Comparison of ENCODE assay signal across 9 cellular contexts in the genomic region with DNA sequence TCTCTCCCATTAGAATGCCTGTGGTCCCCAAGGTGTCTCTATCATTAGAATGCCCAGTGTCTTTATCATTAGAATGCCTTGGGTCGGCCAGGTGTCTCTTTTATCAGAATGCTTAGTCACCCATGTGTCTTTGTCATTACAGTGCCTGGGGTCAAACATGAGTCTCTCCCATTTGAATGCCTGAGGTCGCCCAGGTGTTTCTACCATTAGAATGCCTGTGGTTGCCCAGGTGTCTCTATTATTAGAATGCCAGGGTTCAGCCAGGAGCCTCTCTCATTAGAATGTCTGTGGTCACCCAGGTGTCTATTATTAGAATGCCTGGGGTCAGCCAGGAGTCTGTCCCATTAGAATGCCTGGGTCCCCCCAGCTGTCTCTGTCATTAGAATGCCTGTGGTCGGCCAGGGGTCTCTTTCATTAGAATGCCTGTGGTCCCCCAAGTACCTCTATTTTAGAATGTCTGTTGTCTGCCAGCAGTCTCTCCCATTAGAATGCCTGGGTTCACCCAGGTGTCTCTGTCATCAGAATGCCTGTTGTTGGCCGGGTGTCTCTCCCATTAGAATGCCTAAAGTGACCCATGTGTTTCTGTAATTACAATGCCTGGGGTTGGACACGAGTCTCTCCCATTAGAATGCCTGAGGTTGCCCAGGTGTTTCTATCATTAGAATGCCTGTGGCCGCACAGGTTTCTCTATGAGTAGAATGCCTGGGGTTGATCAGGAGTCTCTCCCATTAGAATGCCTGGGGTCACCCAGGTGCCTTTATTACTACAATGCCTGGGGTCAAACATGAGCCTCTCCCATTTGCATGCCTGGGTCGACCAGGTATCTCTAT.
"Had no signal": no experiment of that assay in that cellular context is flagged by ENCODE, and none has a peak within 500 bp of the region (broad histone marks: within the 10 kb centered on the region; RNA-seq: fewer than 3 reads in every experiment).

No MANE protein-coding gene starts in this region.

- H3K27ac ChIP-seq: adrenal gland, sigmoid colon had no signal

- ATAC-seq: stimulated activated naive CD8-positive, alpha-beta T cell treated with anti-CD3 and anti-CD28 coated beads, Interleukin-15, Interleukin-2, amounts not matched to agents 100 U/mL and 50 U/mL, for 24 hours; T-helper 17 cell had no signal

- H3K4me3 ChIP-seq: adrenal gland, sigmoid colon had no signal

- DNase-seq: activated CD4-positive, alpha-beta T cell treated with anti-CD3 and anti-CD28 coated beads, Interleukin-2, amount 10 ng/mL, durations not matched to agents 24 days and 14 days; activated naive CD4-positive, alpha-beta T cell treated with anti-CD3 and anti-CD28 coated beads, Interleukin-2, amount 10 ng/mL, durations not matched to agents 7 days and 5 days; adrenal gland; dermis blood vessel endothelial cell; nephron progenitor cell; sigmoid colon; stimulated activated CD4-positive, alpha-beta T cell treated with anti-CD3 and anti-CD28 coated beads, Interleukin-2, amount 100 ng/mL, for 48 hours; stimulated activated naive CD8-positive, alpha-beta T cell treated with anti-CD3 and anti-CD28 coated beads, Interleukin-15, Interleukin-2, amounts not matched to agents 100 U/mL and 50 U/mL, for 24 hours; T-helper 17 cell had no signal

- H3K36me3 ChIP-seq: adrenal gland, sigmoid colon had no signal

- H3K9me3 ChIP-seq: adrenal gland, sigmoid colon had no signal

- H3K4me1 ChIP-seq: adrenal gland, sigmoid colon had no signal
